In the genomic region with DNA sequence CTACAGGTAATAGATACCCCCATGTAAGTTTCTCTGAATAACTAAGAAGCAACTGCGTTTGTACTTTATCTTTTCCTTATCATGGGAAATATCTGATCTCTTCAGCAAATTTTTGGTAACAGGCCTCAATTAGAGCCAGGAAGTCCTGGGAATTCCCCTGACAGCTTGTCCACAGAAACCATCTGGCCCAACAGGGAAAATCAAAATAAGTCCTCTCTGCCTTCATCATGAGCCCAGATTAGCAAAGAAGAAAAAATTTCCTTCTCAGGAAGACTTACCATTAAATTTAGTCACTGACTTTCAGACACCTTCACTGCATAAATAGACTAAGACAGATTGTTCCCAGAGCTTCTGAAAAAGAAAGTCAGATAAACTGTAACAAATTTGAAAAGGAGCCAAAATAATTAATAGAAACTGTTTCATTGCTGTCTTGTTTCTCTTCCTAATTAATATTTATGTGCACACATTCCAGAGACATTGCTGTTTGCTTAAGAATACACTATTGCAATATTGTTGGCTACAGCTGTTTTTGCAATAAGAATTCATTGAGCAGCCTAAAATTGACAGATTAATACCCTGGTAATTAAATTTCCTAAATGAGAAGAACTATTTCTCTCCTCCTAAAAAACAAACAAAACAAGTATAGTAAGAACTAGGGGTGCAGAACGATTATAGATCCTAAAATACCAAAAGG, we compare ENCODE assay signal across 16 cellular contexts.
DNase-seq lines count a peak whose midpoint lies in the region; ATAC-seq and TF ChIP-seq lines count a peak whose summit lies in the region.
"Had no signal": no experiment of that assay in that cellular context is flagged by ENCODE, and none has a peak within 500 bp of the region (broad histone marks: within the 10 kb centered on the region; RNA-seq: fewer than 3 reads in every experiment).

No MANE protein-coding gene starts in this region.

- DNase-seq in NCI-H1694 treated with DMSO at 0.1 percent for 48 hours (lab: John Stamatoyannopoulos, UW) (peak; percentile 22), NCI-H1694 (lab: John Stamatoyannopoulos, UW) (no peak), NCI-H446 treated with DMSO at 0.1 percent for 48 hours (lab: John Stamatoyannopoulos, UW) (peak; percentile 17), choroid plexus epithelial cell (ENCODE audit: low read depth) (peak; percentile 4), omental fat pad (ENCODE audit: low spot score) (no peak), MM.1S (no peak), NOMO-1 (lab: John Stamatoyannopoulos, UW; ENCODE audit: unreplicated experiment in 2 of 2) (no peak)
- DNase-seq: activated naive CD8-positive, alpha-beta T cell treated with anti-CD3 and anti-CD28 coated beads, Interleukin-2, amount 10 ng/mL, durations not matched to agents 7 days and 5 days; activated T-cell treated with anti-CD3 and anti-CD28 coated beads, Interleukin-2, amount 50 U/mL, for 1 hour; CD4-positive, alpha-beta memory T cell; erythroblast; GF-D8; stimulated activated CD4-positive, alpha-beta T cell treated with anti-CD3 and anti-CD28 coated beads, Interleukin-15, amount 100 ng/mL, for 24 hours had no signal

- ATAC-seq in omental fat pad (ENCODE audit: low FRiP score) (peak; percentile 62), GM18511 (IDR thresholded peaks at IDR 0.05; ENCODE audit: unreplicated experiment) (no peak)
- ATAC-seq: A549 had no signal

- no peaks in the 10 kb centered on the region for H3K36me3 ChIP-seq in MM.1S (replicated peaks; ENCODE audit: insufficient read depth, low read length)

- H3K4me3 ChIP-seq in choroid plexus epithelial cell (ENCODE audit: low read depth, low read length) (no peak overlapping the region), MM.1S (ENCODE audit: low read length) (no peak overlapping the region)
- H3K4me3 ChIP-seq: A549, hepatocyte had no signal

- no peak for TF ChIP-seq CTCF in choroid plexus epithelial cell (conservative IDR thresholded peaks at IDR 0.05; ENCODE audit: low read depth, low read length)
- TF ChIP-seq CTCF in omental fat pad (IDR thresholded peaks at IDR 0.05) = no peak
- no peak for TF ChIP-seq CTCF in MM.1S (IDR thresholded peaks at IDR 0.05; ENCODE audit: low read length)

- no peak overlapping the region for H3K27ac ChIP-seq in MM.1S (ENCODE audit: low read length)
- H3K27ac ChIP-seq: A549, hepatocyte had no signal

- H3K9ac ChIP-seq in MM.1S (ENCODE audit: low read length) = no peak overlapping the region

- no peaks in the 10 kb centered on the region for H3K27me3 ChIP-seq in MM.1S (replicated peaks; ENCODE audit: insufficient read depth, low read length)
- H3K27me3 ChIP-seq: hepatocyte had no signal

- H3K9me2 ChIP-seq in MM.1S (replicated peaks; ENCODE audit: insufficient read depth, low read length) = no peaks in the 10 kb centered on the region

- H3K4me1 ChIP-seq in MM.1S (ENCODE audit: low read length) = peaks cover 5% of the 10 kb centered on the region; the same call in 1 of the 2 replicates
- H3K4me1 ChIP-seq: A549 had no signal

- no peaks in the 10 kb centered on the region for H3F3A ChIP-seq in MM.1S (ENCODE audit: insufficient read depth, low read length)

- no peaks in the 10 kb centered on the region for H3K9me3 ChIP-seq in MM.1S (replicated peaks; ENCODE audit: insufficient read depth, low read length)
- H3K9me3 ChIP-seq: A549 had no signal

- no peak overlapping the region for H3K4me2 ChIP-seq in MM.1S (ENCODE audit: low read depth, low read length)
- H3K4me2 ChIP-seq: A549, hepatocyte had no signal

- H2AFZ ChIP-seq in MM.1S (ENCODE audit: low read length) = no peak overlapping the region
- H2AFZ ChIP-seq: hepatocyte had no signal

- H3K79me2 ChIP-seq in MM.1S (ENCODE audit: low read length) = no peaks in the 10 kb centered on the region
- H3K79me2 ChIP-seq: hepatocyte had no signal

- H4K20me1 ChIP-seq in MM.1S (ENCODE audit: insufficient read depth, low read length) = no peaks in the 10 kb centered on the region

Comparison
In these comparisons a context has a peak if more than half of its experiments do, and no peak if none do; other contexts are left out.
1. DNase-seq: peak in NCI-H1694 treated with DMSO at 0.1 percent for 48 hours (single experiment), NCI-H446 treated with DMSO at 0.1 percent for 48 hours (single experiment) and choroid plexus epithelial cell (single experiment); none in NCI-H1694 (single experiment), omental fat pad (single experiment), MM.1S (single experiment) and NOMO-1 (0 of 2).